29 cellular contexts compared by ENCODE assay signal in genomic region chr10:123640016-123640535, GRCh38. TPM values are rescaled to one million over a fixed set of nuclear protein-coding genes. Genes with fewer than 3 reads are reported as not detected.
DNase-seq lines count a peak whose midpoint lies in the region; ATAC-seq and TF ChIP-seq lines count a peak whose summit lies in the region.
"Had no signal": no experiment of that assay in that cellular context is flagged by ENCODE, and none has a peak within 500 bp of the region (broad histone marks: within the 10 kb centered on the region; RNA-seq: fewer than 3 reads in every experiment).

No MANE protein-coding gene starts in this region.

- TF ChIP-seq RAD21 in HCT116 (IDR thresholded peaks at IDR 0.05; ENCODE audit: low read depth): no peak

- CTCF ChIA-PET in HCT116 (lab: Charles Lee): interaction anchor here (1.0 kb wide), 1 partner anchor 67 kb away, joined by 3 read pairs; no protein-coding TSS in a partner anchor

- no peaks in the 10 kb centered on the region for H3K9me2 ChIP-seq in HCT116 (ENCODE audit: insufficient read depth)
- H3K9me2 ChIP-seq in hepatocyte (replicated peaks; ENCODE audit: insufficient read depth): no peaks in the 10 kb centered on the region

- H3K4me2 ChIP-seq in HCT116 (ENCODE audit: low read length) (peak overlapping the region; percentile 8; the same call in 1 of the 2 replicates), hepatocyte (no peak overlapping the region)

- intact Hi-C loops in HCT116 (cut with micrococcal nuclease): loop anchor here (5.0 to 10.0 kb wide), 2 partner anchors 58 to 325 kb away; no protein-coding TSS in a partner anchor

- BruUV-seq in HCT116 (replicated peaks; lab: Mats Ljungman, UMichigan): no TSS peak

- H3K36me3 ChIP-seq in HCT116 (ENCODE audit: control insufficient read depth in 1 of 2, insufficient read depth in 2 of 2, low read length in 2 of 2) (no peaks in the 10 kb centered on the region), adipocyte (ENCODE audit: control insufficient read depth, insufficient read depth, low read length, severe bottlenecking) (no peaks in the 10 kb centered on the region), hepatocyte (replicated peaks; ENCODE audit: insufficient read depth, low read depth) (no peaks in the 10 kb centered on the region)
- H3K36me3 ChIP-seq: adrenal gland, brain microvascular endothelial cell, colonic mucosa had no signal

- H3K27me3 ChIP-seq in HCT116 (ENCODE audit: insufficient read depth, low read length) (peaks cover 11% of the 10 kb centered on the region; the same call in 1 of the 2 replicates), adipocyte (replicated peaks; ENCODE audit: control insufficient read depth, insufficient read depth, low read length) (peaks cover 14% of the 10 kb centered on the region), hepatocyte (no peaks in the 10 kb centered on the region)
- H3K27me3 ChIP-seq: adrenal gland, brain microvascular endothelial cell, colonic mucosa had no signal

- H4K20me1 ChIP-seq in HCT116 (ENCODE audit: insufficient read depth) (no peaks in the 10 kb centered on the region), hepatocyte (ENCODE audit: insufficient read depth, poor library complexity, severe bottlenecking) (no peaks in the 10 kb centered on the region)

- TF ChIP-seq CTCF in HCT116 (IDR thresholded peaks at IDR 0.05 in 2 of 3, conservative IDR thresholded peaks at IDR 0.05 in 1 of 3; ENCODE audit: borderline replicate concordance in 1 of 3, insufficient read depth in 1 of 3, low read depth in 2 of 3, low read length in 2 of 3) (no peak), hepatocyte (IDR thresholded peaks at IDR 0.05; ENCODE audit: poor library complexity) (no peak)

- H3K79me2 ChIP-seq in HCT116 (ENCODE audit: insufficient read depth, low read length): no peaks in the 10 kb centered on the region
- no peaks in the 10 kb centered on the region for H3K79me2 ChIP-seq in hepatocyte

- TF ChIP-seq POLR2A in HCT116 (IDR thresholded peaks at IDR 0.05; ENCODE audit: borderline replicate concordance, extremely low read depth, insufficient read depth, insufficient read length): no peak

- H3K4me1 ChIP-seq in HCT116 (ENCODE audit: control insufficient read depth in 1 of 2, insufficient read depth in 2 of 2, low read length in 2 of 2) (peaks cover 22 to 36% of the 10 kb centered on the region in 2 experiments), adipocyte (ENCODE audit: control insufficient read depth, insufficient read depth, low read length) (peaks cover 14% of the 10 kb centered on the region), hepatocyte (ENCODE audit: insufficient read depth) (no peaks in the 10 kb centered on the region)
- H3K4me1 ChIP-seq: adrenal gland, colonic mucosa had no signal

- no peak overlapping the region for H3K9ac ChIP-seq in HCT116 (ENCODE audit: low read length)
- H3K9ac ChIP-seq in adipocyte (ENCODE audit: low read length): no peak overlapping the region

- ATAC-seq in HCT116: no peak
- ATAC-seq in HG03565 (IDR thresholded peaks at IDR 0.05; ENCODE audit: unreplicated experiment): no peak
- ATAC-seq in GM21529 (IDR thresholded peaks at IDR 0.05; ENCODE audit: unreplicated experiment): no peak
- ATAC-seq: activated CD8-positive, alpha-beta T cell treated with anti-CD3 and anti-CD28 coated beads for 36 hours had no signal

- POLR2A ChIA-PET in HCT116 (lab: Charles Lee): no interaction called here

- RAD21 ChIA-PET in HCT116 (lab: Charles Lee; ENCODE audit: low non-redundant PET in 1 of 2, low total read pairs in 2 of 2, uncharacterized antibody in 2 of 2, unreplicated experiment in 2 of 2): no interaction called here

- H2AFZ ChIP-seq in HCT116 (ENCODE audit: low read depth, low read length, poor library complexity, severe bottlenecking) (no peak overlapping the region), hepatocyte (no peak overlapping the region)

- DNase-seq in HCT116 (ENCODE audit: low read depth, low spot score) (no peak), adipocyte (ENCODE audit: low read depth) (peak; percentile 52), iPS-NIHi7 (ENCODE audit: extremely low spot score) (peak; percentile 77), NCI-H526 treated with DMSO at 0.1 percent for 48 hours (lab: John Stamatoyannopoulos, UW) (no peak), hepatocyte (ENCODE audit: low spot score) (no peak)
- DNase-seq: activated CD4-positive, CD25-positive, alpha-beta regulatory T cell; activated CD8-positive, alpha-beta T cell treated with anti-CD3 and anti-CD28 coated beads for 36 hours; activated gamma-delta T cell treated with Interleukin-2 at 50 U/mL for 16 hours; activated T-cell treated with anti-CD3 and anti-CD28 coated beads for 4 hours; brain microvascular endothelial cell; colonic mucosa; DMS53; GOT3; immature natural killer cell; IMR-90; NCI-H1417 treated with DMSO at 0.1 percent for 48 hours; NCI-H2107; NCI-H524 treated with DMSO at 0.1 percent for 48 hours; nucleus accumbens; Right ventricle myocardium superior; stimulated activated CD4-positive, alpha-beta T cell treated with anti-CD3 and anti-CD28 coated beads, Interleukin-2, amount 100 ng/mL, for 48 hours; stimulated activated naive CD4-positive, alpha-beta T cell; T1000 had no signal

- H3K4me3 ChIP-seq in HCT116 (replicated peaks in 1 of 2; ENCODE audit: low read depth in 1 of 2, low read length in 2 of 2): no peak overlapping the region
- no peak overlapping the region for H3K4me3 ChIP-seq in adipocyte (ENCODE audit: low read length)
- no peak overlapping the region for H3K4me3 ChIP-seq in hepatocyte
- H3K4me3 ChIP-seq: adrenal gland, colonic mucosa had no signal

- WGBS in hepatocyte (ENCODE audit: low lambda C conversion rate, missing lambda C conversion rate): 8% methylated on average over 3 of the region's 3 CpGs

- no peaks in the 10 kb centered on the region for H3K9me3 ChIP-seq in HCT116 (ENCODE audit: control insufficient read depth in 1 of 2, insufficient read depth in 1 of 2, low read depth in 1 of 2, low read length in 2 of 2)
- H3K9me3 ChIP-seq in adipocyte (ENCODE audit: control insufficient read depth, low read length): no peaks in the 10 kb centered on the region
- no peaks in the 10 kb centered on the region for H3K9me3 ChIP-seq in hepatocyte (ENCODE audit: low read depth)
- H3K9me3 ChIP-seq: adrenal gland, colonic mucosa had no signal

- H3K27ac ChIP-seq in HCT116 (ENCODE audit: low read depth, low read length) (no peak overlapping the region), hepatocyte (no peak overlapping the region)
- H3K27ac ChIP-seq: adrenal gland, brain microvascular endothelial cell, colonic mucosa, HL-60 had no signal

TF ChIP-seq in HCT116, 20 proteins besides CTCF, POLR2A, EP300 and RAD21:
- TF ChIP-seq EZH2phosphoT487 (IDR thresholded peaks at IDR 0.05; ENCODE audit: borderline replicate concordance) (no peak), SRF (IDR thresholded peaks at IDR 0.05; ENCODE audit: low read depth) (no peak), EGR1 (IDR thresholded peaks at IDR 0.05; ENCODE audit: low read depth) (no peak)
TF ChIP-seq in HCT116: peak in this region for 0.

RNA-seq across cellular contexts. Expression of gene GPR26, which starts 26.1 kb away (rescaled TPM):
- not detected for total RNA-seq in HCT116 (2021; ENCODE audit: unreplicated experiment)
- not detected in 2 replicates for polyA plus RNA-seq in HCT116 (2012)
- 0.04 TPM in 1 of 2 replicates, not detected in the other for total RNA-seq in hepatocyte
- polyA plus RNA-seq in hepatocyte: not detected in 2 replicates
- total RNA-seq: activated CD8-positive, alpha-beta T cell treated with anti-CD3 and anti-CD28 coated beads for 36 hours; adrenal gland; colonic mucosa; fibroblast of lung; IMR-90; liver; Right ventricle myocardium superior had no signal
- polyA plus RNA-seq: adrenal gland, fibroblast of lung, immature natural killer cell, IMR-90, liver had no signal

Comparison
In these comparisons a context has a peak if more than half of its experiments do, and no peak if none do; other contexts are left out.
1. DNase-seq: peak in adipocyte (single experiment) and iPS-NIHi7 (single experiment); none in HCT116 (single experiment), NCI-H526 treated with DMSO at 0.1 percent for 48 hours (single experiment) and hepatocyte (single experiment).